Comparison of ENCODE assay signal across 8 cellular contexts in the genomic region with DNA sequence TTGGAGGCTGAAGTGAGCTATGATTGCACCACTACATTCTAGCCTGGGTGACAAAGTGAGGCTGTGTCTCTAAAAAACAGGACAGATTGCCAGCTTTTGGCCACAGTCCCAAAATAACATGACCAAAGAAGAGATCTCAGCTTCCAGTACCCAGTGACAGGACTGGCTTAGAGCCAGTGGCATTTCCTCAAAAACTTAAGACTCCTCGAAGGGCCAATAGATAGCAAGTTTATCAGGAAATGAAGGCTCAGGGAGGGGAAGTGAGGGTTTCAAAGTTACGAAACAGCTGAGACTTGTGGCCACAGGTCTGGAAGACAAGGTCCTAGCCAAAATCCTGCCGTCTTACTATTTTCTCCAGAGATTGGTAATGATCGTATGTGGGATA. TPM values are rescaled to one million over a fixed set of nuclear protein-coding genes. Genes with fewer than 3 reads are reported as not detected.
DNase-seq lines count a peak whose midpoint lies in the region; ATAC-seq and TF ChIP-seq lines count a peak whose summit lies in the region.

No MANE protein-coding gene starts in this region.

- H3K9me3 Mint-ChIP-seq in activated naive CD8-positive, alpha-beta T cell treated with anti-CD3 and anti-CD28 coated beads, Interleukin-2, amount 10 ng/mL, durations not matched to agents 7 days and 5 days: no peaks in the 10 kb centered on the region
- H3K9me3 Mint-ChIP-seq in activated naive CD8-positive, alpha-beta T cell treated with anti-CD3 and anti-CD28 coated beads for 36 hours: no peaks in the 10 kb centered on the region
- H3K9me3 Mint-ChIP-seq in nephron (no peaks in the 10 kb centered on the region), progenitor cell of endocrine pancreas (ENCODE audit: low read depth) (no peaks in the 10 kb centered on the region)

- peak overlapping the region; percentile 81 for H3K27ac ChIP-seq in RWPE2 (ENCODE audit: poor library complexity, severe bottlenecking)

- H3K4me1 Mint-ChIP-seq in activated naive CD8-positive, alpha-beta T cell treated with anti-CD3 and anti-CD28 coated beads, Interleukin-2, amount 10 ng/mL, durations not matched to agents 7 days and 5 days: peaks cover 25% of the 10 kb centered on the region
- peaks cover 12% of the 10 kb centered on the region for H3K4me1 Mint-ChIP-seq in activated naive CD8-positive, alpha-beta T cell treated with anti-CD3 and anti-CD28 coated beads for 36 hours
- H3K4me1 Mint-ChIP-seq in nephron (peaks cover 28% of the 10 kb centered on the region), progenitor cell of endocrine pancreas (ENCODE audit: low read depth) (peaks cover 15% of the 10 kb centered on the region)

- H3K4me1 ChIP-seq in RWPE2 (ENCODE audit: insufficient read depth, poor library complexity, severe bottlenecking): peaks cover 30% of the 10 kb centered on the region

- H3K4me3 Mint-ChIP-seq in activated naive CD8-positive, alpha-beta T cell treated with anti-CD3 and anti-CD28 coated beads, Interleukin-2, amount 10 ng/mL, durations not matched to agents 7 days and 5 days: peak overlapping the region; percentile 48
- H3K4me3 Mint-ChIP-seq in activated naive CD8-positive, alpha-beta T cell treated with anti-CD3 and anti-CD28 coated beads for 36 hours: no peak overlapping the region
- H3K4me3 Mint-ChIP-seq in nephron (no peak overlapping the region), progenitor cell of endocrine pancreas (ENCODE audit: low read depth) (no peak overlapping the region)

- TF ChIP-seq CTCF in RWPE2 (IDR thresholded peaks at IDR 0.05; ENCODE audit: poor library complexity, severe bottlenecking): no peak
- no peak for TF ChIP-seq CTCF in nephron (IDR thresholded peaks at IDR 0.05; ENCODE audit: unreplicated experiment in 3 of 3)
- no peak for TF ChIP-seq CTCF in progenitor cell of endocrine pancreas (IDR thresholded peaks at IDR 0.05; ENCODE audit: unreplicated experiment)

- no peaks in the 10 kb centered on the region for H3K27me3 ChIP-seq in RWPE2 (ENCODE audit: insufficient read depth, poor library complexity, severe bottlenecking)

- H3K27me3 Mint-ChIP-seq in activated naive CD8-positive, alpha-beta T cell treated with anti-CD3 and anti-CD28 coated beads, Interleukin-2, amount 10 ng/mL, durations not matched to agents 7 days and 5 days: peaks cover 10% of the 10 kb centered on the region
- H3K27me3 Mint-ChIP-seq in activated naive CD8-positive, alpha-beta T cell treated with anti-CD3 and anti-CD28 coated beads for 36 hours: no peaks in the 10 kb centered on the region
- H3K27me3 Mint-ChIP-seq in nephron (ENCODE audit: low read depth) (no peaks in the 10 kb centered on the region), progenitor cell of endocrine pancreas (no peaks in the 10 kb centered on the region)

- H3K9me3 ChIP-seq in RWPE2 (ENCODE audit: severe bottlenecking): no peaks in the 10 kb centered on the region

- H3K36me3 Mint-ChIP-seq in activated naive CD8-positive, alpha-beta T cell treated with anti-CD3 and anti-CD28 coated beads, Interleukin-2, amount 10 ng/mL, durations not matched to agents 7 days and 5 days: peaks cover 2% of the 10 kb centered on the region
- no peaks in the 10 kb centered on the region for H3K36me3 Mint-ChIP-seq in activated naive CD8-positive, alpha-beta T cell treated with anti-CD3 and anti-CD28 coated beads for 36 hours
- H3K36me3 Mint-ChIP-seq in nephron (ENCODE audit: low read depth) (peaks cover 13% of the 10 kb centered on the region), progenitor cell of endocrine pancreas (ENCODE audit: insufficient read depth) (peaks cover 11% of the 10 kb centered on the region)

- H3K27ac Mint-ChIP-seq in activated naive CD8-positive, alpha-beta T cell treated with anti-CD3 and anti-CD28 coated beads, Interleukin-2, amount 10 ng/mL, durations not matched to agents 7 days and 5 days: peak overlapping the region; percentile 22
- no peak overlapping the region for H3K27ac Mint-ChIP-seq in activated naive CD8-positive, alpha-beta T cell treated with anti-CD3 and anti-CD28 coated beads for 36 hours
- H3K27ac Mint-ChIP-seq in nephron (peak overlapping the region in 2 of 3 experiments; percentile 24 to 33), progenitor cell of endocrine pancreas (no peak overlapping the region)

- POLR2A ChIA-PET in activated naive CD8-positive, alpha-beta T cell treated with anti-CD3 and anti-CD28 coated beads, Interleukin-2, amount 10 ng/mL, durations not matched to agents 7 days and 5 days (lab: Charles Lee): interaction anchor here (0.5 to 1.7 kb wide), 4 partner anchors 27 to 304 kb away, joined by 3 to 5 read pairs (median 4); no protein-coding TSS in a partner anchor

- peaks cover 11% of the 10 kb centered on the region for H3K36me3 ChIP-seq in RWPE2 (ENCODE audit: low read depth)

- DNase-seq in activated naive CD8-positive, alpha-beta T cell treated with anti-CD3 and anti-CD28 coated beads, Interleukin-2, amount 10 ng/mL, durations not matched to agents 7 days and 5 days: no peak
- DNase-seq in activated naive CD8-positive, alpha-beta T cell treated with anti-CD3 and anti-CD28 coated beads for 36 hours: no peak
- DNase-seq in RWPE2 (ENCODE audit: low spot score) (peak; percentile 66), progenitor cell of endocrine pancreas (ENCODE audit: low spot score, unreplicated experiment) (no peak)

- H3K4me3 ChIP-seq in RWPE2 (ENCODE audit: severe bottlenecking): no peak overlapping the region

- peak; percentile 66 for ATAC-seq in activated naive CD8-positive, alpha-beta T cell treated with anti-CD3 and anti-CD28 coated beads, Interleukin-2, amount 10 ng/mL, durations not matched to agents 7 days and 5 days (ENCODE audit: low read depth)
- peak; percentile 63 for ATAC-seq in RWPE2 (ENCODE audit: low read depth)
- peak; percentile 76 for ATAC-seq in esophagus mucosa
- no peak for ATAC-seq in GM18511 (IDR thresholded peaks at IDR 0.05; ENCODE audit: unreplicated experiment)
- ATAC-seq in GM21367 (IDR thresholded peaks at IDR 0.05; ENCODE audit: unreplicated experiment): no peak

RNA-seq across cellular contexts. Expression of gene TMEM39B, which starts 6.3 kb away (rescaled TPM):
- total RNA-seq in activated naive CD8-positive, alpha-beta T cell treated with anti-CD3 and anti-CD28 coated beads, Interleukin-2, amount 10 ng/mL, durations not matched to agents 7 days and 5 days: 10 to 100 TPM; 27.1 to 28.4 TPM
- total RNA-seq in activated naive CD8-positive, alpha-beta T cell treated with anti-CD3 and anti-CD28 coated beads for 36 hours: 10 to 100 TPM; 24.0 to 25.2 TPM
- total RNA-seq in esophagus mucosa (10.5 TPM), progenitor cell of endocrine pancreas (20.3 and 23.7 TPM in 2 replicates)

RNA-seq across cellular contexts. Expression of gene KPNA6, which starts 41.4 kb away (rescaled TPM):
- total RNA-seq in activated naive CD8-positive, alpha-beta T cell treated with anti-CD3 and anti-CD28 coated beads, Interleukin-2, amount 10 ng/mL, durations not matched to agents 7 days and 5 days: 10 to 100 TPM; 63.8 to 69.8 TPM
- total RNA-seq in activated naive CD8-positive, alpha-beta T cell treated with anti-CD3 and anti-CD28 coated beads for 36 hours: 10 to 100 TPM; 85.3 to 88.3 TPM
- 54.1 TPM for total RNA-seq in esophagus mucosa
- 67.0 and 68.4 TPM in 2 replicates for total RNA-seq in progenitor cell of endocrine pancreas

RNA-seq across cellular contexts. Expression of gene KHDRBS1, which starts 52.8 kb away (rescaled TPM):
- total RNA-seq in activated naive CD8-positive, alpha-beta T cell treated with anti-CD3 and anti-CD28 coated beads, Interleukin-2, amount 10 ng/mL, durations not matched to agents 7 days and 5 days: 100 to 1,000 TPM; 162 TPM
- total RNA-seq in activated naive CD8-positive, alpha-beta T cell treated with anti-CD3 and anti-CD28 coated beads for 36 hours: 100 to 1,000 TPM; 221 to 222 TPM
- 80.6 TPM for total RNA-seq in esophagus mucosa
- 232 and 235 TPM in 2 replicates for total RNA-seq in progenitor cell of endocrine pancreas

Comparison
In these comparisons a context has a peak if more than half of its experiments do, and no peak if none do; other contexts are left out.
1. H3K27ac Mint-ChIP-seq: peak in activated naive CD8-positive, alpha-beta T cell treated with anti-CD3 and anti-CD28 coated beads, Interleukin-2, amount 10 ng/mL, durations not matched to agents 7 days and 5 days (single experiment) and nephron (2 of 3); none in activated naive CD8-positive, alpha-beta T cell treated with anti-CD3 and anti-CD28 coated beads for 36 hours (single experiment) and progenitor cell of endocrine pancreas (single experiment).
2. ATAC-seq: peak in activated naive CD8-positive, alpha-beta T cell treated with anti-CD3 and anti-CD28 coated beads, Interleukin-2, amount 10 ng/mL, durations not matched to agents 7 days and 5 days (single experiment), RWPE2 (single experiment) and esophagus mucosa (single experiment); none in GM18511 (single experiment) and GM21367 (single experiment).